In the genomic region with DNA sequence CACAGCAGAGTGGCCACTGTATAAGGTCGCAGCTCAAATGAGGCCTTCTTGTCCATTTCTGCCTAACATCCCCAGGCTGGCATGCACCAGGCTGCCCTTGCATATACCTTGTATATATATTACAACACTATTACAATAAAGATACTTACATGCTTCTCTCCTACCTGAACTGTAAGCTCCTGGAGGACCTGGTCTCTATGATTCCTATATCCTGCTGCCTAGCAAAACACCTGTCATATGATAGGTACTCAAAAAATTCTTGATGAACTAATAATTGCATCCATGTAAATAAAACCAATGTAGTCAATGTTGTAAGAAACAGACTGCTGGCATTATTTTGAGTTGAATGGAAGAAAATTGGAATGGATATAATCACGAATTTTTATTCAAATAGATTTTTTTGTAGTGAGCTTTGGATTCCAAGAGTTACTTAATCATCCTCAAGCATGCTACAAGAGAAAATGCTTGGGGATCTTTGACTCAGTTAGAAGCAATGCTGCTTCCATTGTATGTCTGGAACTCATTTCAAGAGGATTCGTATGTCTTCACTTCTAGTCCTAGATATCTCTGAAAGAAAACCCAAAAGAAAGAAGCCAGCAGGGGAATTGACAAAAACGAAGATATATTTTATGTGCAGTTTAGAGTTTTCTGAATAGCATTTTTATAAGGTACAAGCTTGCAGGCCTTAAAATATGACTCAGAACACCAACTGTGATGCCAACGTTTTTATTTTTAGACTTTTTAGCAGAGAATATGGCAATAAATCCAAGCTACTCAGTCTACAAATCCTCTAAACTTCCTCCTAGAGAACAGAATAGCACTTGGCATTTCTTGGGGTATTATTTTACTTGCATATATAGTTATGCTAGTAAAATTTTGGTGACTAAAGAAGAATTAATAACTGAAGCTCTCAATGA, we compare ENCODE assay signal across 16 cellular contexts. TPM values are rescaled to one million over a fixed set of nuclear protein-coding genes. Genes with fewer than 3 reads are reported as not detected.
DNase-seq lines count a peak whose midpoint lies in the region; ATAC-seq and TF ChIP-seq lines count a peak whose summit lies in the region.
"Had no signal": no experiment of that assay in that cellular context is flagged by ENCODE, and none has a peak within 500 bp of the region (broad histone marks: within the 10 kb centered on the region; RNA-seq: fewer than 3 reads in every experiment).

No MANE protein-coding gene starts in this region.

- H3K4me1 Mint-ChIP-seq in HFFc6 (ENCODE audit: low read depth) (peaks cover 100% of the 10 kb centered on the region), brain (peaks cover 25% of the 10 kb centered on the region), WTC11 (peaks cover 52% of the 10 kb centered on the region)

- H3K79me1 ChIP-seq in mesenchymal stem cell (replicated peaks; ENCODE audit: low read length, poor library complexity, severe bottlenecking) (peaks cover 36% of the 10 kb centered on the region), neuronal stem cell (ENCODE audit: low read depth, low read length) (peaks cover 2% of the 10 kb centered on the region)

- H3K23ac ChIP-seq in mesenchymal stem cell (ENCODE audit: low read length in 2 of 2) (no peak overlapping the region), neuronal stem cell (ENCODE audit: low read depth, low read length, poor library complexity) (no peak overlapping the region)

- WGBS in mesenchymal stem cell = 88% methylated on average over 3 of the region's 5 CpGs
- no CpG with 5 or more reads among the region's 5 CpGs for WGBS in neuronal stem cell (ENCODE audit: extremely low coverage in 2 of 2, insufficient read length in 2 of 2, insufficient replicate concordance in 1 of 2), 2 donors

- intact Hi-C loops in gastrocnemius medialis (cut with DNase I; ENCODE audit: low total_unique reads) = no loop called here

- DNase-seq in AG08396 (ENCODE audit: low spot score) (peak; percentile 36), HFFc6 (peak; percentile 78), mesenchymal stem cell (no peak), neuronal stem cell (ENCODE audit: low spot score) (no peak), gastrocnemius medialis (no peak), WTC11 (ENCODE audit: low spot score) (no peak)
- DNase-seq: activated naive CD4-positive, alpha-beta T cell treated with Interleukin-2 at 50 U/mL for 16 hours; CD4-positive, alpha-beta T cell; immature natural killer cell; NCI-H1105; NCI-H526; stimulated activated naive B cell treated with anti-CD40 and anti-IgM and Interleukin-4, amounts not matched to agents 10 μg/mL and 1 μg/mL and 100 μg/mL, for 72 hours had no signal

- H3K4me2 ChIP-seq in mesenchymal stem cell (ENCODE audit: low read length, poor library complexity, severe bottlenecking) = no peak overlapping the region
- H3K4me2 ChIP-seq in neuronal stem cell (ENCODE audit: insufficient read depth, low read length, poor library complexity, severe bottlenecking) = no peak overlapping the region

- CTCF ChIA-PET in WTC11 (lab: Charles Lee) = no interaction called here

- H2AK5ac ChIP-seq in mesenchymal stem cell (ENCODE audit: low read length, severe bottlenecking) (no peak overlapping the region), neuronal stem cell (ENCODE audit: low read depth, low read length) (no peak overlapping the region)

- H3K9ac ChIP-seq in mesenchymal stem cell (ENCODE audit: low read length) (peak overlapping the region; percentile 14), neuronal stem cell (ENCODE audit: low read depth, low read length, poor library complexity) (no peak overlapping the region)

- H3K4me3 Mint-ChIP-seq in HFFc6 (peak overlapping the region; percentile 58), brain (peak overlapping the region in 1 of 5 experiments; percentile 34), WTC11 (no peak overlapping the region)
- H3K4me3 Mint-ChIP-seq: CD4-positive, alpha-beta T cell; immature natural killer cell; stimulated activated naive B cell treated with anti-CD40 and anti-IgM and Interleukin-4, amounts not matched to agents 10 μg/mL and 1 μg/mL and 100 μg/mL, for 72 hours had no signal

- H4K91ac ChIP-seq in mesenchymal stem cell (ENCODE audit: low read length) (no peak overlapping the region), neuronal stem cell (ENCODE audit: low read depth, low read length, poor library complexity) (no peak overlapping the region)

- H3K36me3 ChIP-seq in mesenchymal stem cell (ENCODE audit: control insufficient read depth in 1 of 2, insufficient read depth in 2 of 2, low read depth in 1 of 2, low read length in 2 of 2) (peaks cover 0 to 11% of the 10 kb centered on the region in 2 experiments), neuronal stem cell (replicated peaks in 1 of 2; ENCODE audit: control insufficient read depth in 2 of 2, insufficient read depth in 2 of 2, low read length in 2 of 2) (peaks cover 0 to 8% of the 10 kb centered on the region in 2 donors), gastrocnemius medialis (no peaks in the 10 kb centered on the region)
- H3K36me3 ChIP-seq: prostate gland had no signal

- H2BK15ac ChIP-seq in mesenchymal stem cell (ENCODE audit: low read depth, poor library complexity, severe bottlenecking) (no peak overlapping the region), neuronal stem cell (ENCODE audit: low read length) (no peak overlapping the region)

- peak overlapping the region in 1 of 2 experiments; percentile 5 for H3K18ac ChIP-seq in mesenchymal stem cell (ENCODE audit: low read depth in 1 of 2, low read length in 2 of 2)
- H3K18ac ChIP-seq in neuronal stem cell (ENCODE audit: low read length) = no peak overlapping the region

- POLR2A ChIA-PET in WTC11 (lab: Charles Lee) = no interaction called here

- H3K27me3 Mint-ChIP-seq in HFFc6 (ENCODE audit: insufficient read depth) (no peaks in the 10 kb centered on the region; the same call in 1 of the 2 replicates), brain (peaks cover 6% of the 10 kb centered on the region), WTC11 (ENCODE audit: low read depth) (no peaks in the 10 kb centered on the region)
- H3K27me3 Mint-ChIP-seq: CD4-positive, alpha-beta T cell; stimulated activated naive B cell treated with anti-CD40 and anti-IgM and Interleukin-4, amounts not matched to agents 10 μg/mL and 1 μg/mL and 100 μg/mL, for 72 hours had no signal

- H3K9me3 ChIP-seq in mesenchymal stem cell (ENCODE audit: control insufficient read depth, low read length) = no peaks in the 10 kb centered on the region
- peaks cover 2 to 11% of the 10 kb centered on the region in 2 donors for H3K9me3 ChIP-seq in neuronal stem cell (replicated peaks in 1 of 2; ENCODE audit: control insufficient read depth in 2 of 2, insufficient read depth in 1 of 2, low read depth in 1 of 2, low read length in 2 of 2)
- no peaks in the 10 kb centered on the region for H3K9me3 ChIP-seq in gastrocnemius medialis
- H3K9me3 ChIP-seq: prostate gland had no signal

- in situ Hi-C loops in gastrocnemius medialis (cut with MboI; ENCODE audit: low sequenced_read_pairs in 4 of 4) = no loop called here

- H3K27ac Mint-ChIP-seq in HFFc6 = peak overlapping the region; percentile 74
- H3K27ac Mint-ChIP-seq in brain = peak overlapping the region in 3 of 5 experiments; percentile 41 to 86 (median 58)
- no peak overlapping the region for H3K27ac Mint-ChIP-seq in WTC11
- H3K27ac Mint-ChIP-seq: CD4-positive, alpha-beta T cell had no signal

- ATAC-seq in gastrocnemius medialis = no peak
- no peak for ATAC-seq in WTC11
- ATAC-seq in GM18511 (IDR thresholded peaks at IDR 0.05; ENCODE audit: unreplicated experiment) = no peak
- ATAC-seq: HepG2; stimulated activated naive B cell treated with anti-CD40 and anti-IgM and Interleukin-4, amounts not matched to agents 10 μg/mL and 1 μg/mL and 100 μg/mL, for 72 hours had no signal

- H3K4me3 ChIP-seq in mesenchymal stem cell (ENCODE audit: insufficient read depth in 1 of 2, low read depth in 1 of 2, low read length in 2 of 2) = peak overlapping the region in 1 of 2 experiments; percentile 21
- H3K4me3 ChIP-seq in neuronal stem cell (ENCODE audit: low read length in 2 of 2) = no peak overlapping the region
- H3K4me3 ChIP-seq in gastrocnemius medialis = no peak overlapping the region
- H3K4me3 ChIP-seq: prostate gland had no signal

- H2BK5ac ChIP-seq in mesenchymal stem cell (ENCODE audit: low read depth, low read length, poor library complexity, severe bottlenecking) (no peak overlapping the region), neuronal stem cell (ENCODE audit: low read length) (no peak overlapping the region)

- H3K9me3 Mint-ChIP-seq in HFFc6 = no peaks in the 10 kb centered on the region
- H3K9me3 Mint-ChIP-seq in brain = peaks cover 0 to 5% (median 0%) of the 10 kb centered on the region in 5 experiments
- H3K9me3 Mint-ChIP-seq in WTC11 = peaks cover 8% of the 10 kb centered on the region
- H3K9me3 Mint-ChIP-seq: CD4-positive, alpha-beta T cell; immature natural killer cell; stimulated activated naive B cell treated with anti-CD40 and anti-IgM and Interleukin-4, amounts not matched to agents 10 μg/mL and 1 μg/mL and 100 μg/mL, for 72 hours had no signal

- H3K36me3 Mint-ChIP-seq in HFFc6 (ENCODE audit: low read depth) (peaks cover 32% of the 10 kb centered on the region), brain (peaks cover 6% of the 10 kb centered on the region), WTC11 (peaks cover 7% of the 10 kb centered on the region)

- H3K4me1 ChIP-seq in mesenchymal stem cell (ENCODE audit: control insufficient read depth, insufficient read depth, low read depth, low read length) = peaks cover 5% of the 10 kb centered on the region
- H3K4me1 ChIP-seq in neuronal stem cell (ENCODE audit: control insufficient read depth in 2 of 2, insufficient read depth in 1 of 2, low read depth in 1 of 2, low read length in 2 of 2) = peaks cover 2 to 10% of the 10 kb centered on the region in 2 donors
- H3K4me1 ChIP-seq in gastrocnemius medialis = peaks cover 18 to 22% of the 10 kb centered on the region in 2 donors
- H3K4me1 ChIP-seq: prostate gland had no signal

- no peak overlapping the region for H3K14ac ChIP-seq in mesenchymal stem cell (ENCODE audit: low read length in 2 of 2)
- no peak overlapping the region for H3K14ac ChIP-seq in neuronal stem cell (ENCODE audit: low read length)

- no peak for TF ChIP-seq POLR2A in gastrocnemius medialis (IDR thresholded peaks at IDR 0.05)

- no peak for TF ChIP-seq CTCF in HFFc6 (IDR thresholded peaks at IDR 0.05)
- TF ChIP-seq CTCF in brain (conservative IDR thresholded peaks at IDR 0.05) = no peak
- TF ChIP-seq CTCF in gastrocnemius medialis (IDR thresholded peaks at IDR 0.05 in 4 of 5, conservative IDR thresholded peaks at IDR 0.05 in 1 of 5) = no peak
- no peak for TF ChIP-seq CTCF in WTC11 (IDR thresholded peaks at IDR 0.05)

- H2BK120ac ChIP-seq in mesenchymal stem cell (ENCODE audit: low read depth, low read length) (no peak overlapping the region), neuronal stem cell (ENCODE audit: low read depth, low read length) (no peak overlapping the region)

- no peak overlapping the region for H2BK12ac ChIP-seq in mesenchymal stem cell (ENCODE audit: low read length in 2 of 2)
- H2BK12ac ChIP-seq in neuronal stem cell (ENCODE audit: low read length) = no peak overlapping the region

- H4K8ac ChIP-seq in mesenchymal stem cell (ENCODE audit: low read length) (no peak overlapping the region), neuronal stem cell (ENCODE audit: low read depth, low read length) (no peak overlapping the region)

- H2AFZ ChIP-seq in mesenchymal stem cell (ENCODE audit: low read depth, low read length) = no peak overlapping the region
- H2AFZ ChIP-seq in neuronal stem cell (ENCODE audit: low read length) = no peak overlapping the region

- H3K27ac ChIP-seq in mesenchymal stem cell (ENCODE audit: low read length, poor library complexity, severe bottlenecking) (no peak overlapping the region), neuronal stem cell (replicated peaks; ENCODE audit: low read length) (no peak overlapping the region), gastrocnemius medialis (no peak overlapping the region)
- H3K27ac ChIP-seq: prostate gland had no signal

- H3K27me3 ChIP-seq in mesenchymal stem cell (ENCODE audit: control insufficient read depth in 1 of 2, insufficient read depth in 1 of 2, low read length in 2 of 2) = no peaks in the 10 kb centered on the region
- H3K27me3 ChIP-seq in neuronal stem cell (ENCODE audit: control insufficient read depth in 3 of 3, insufficient read depth in 3 of 3, low read depth in 1 of 3, low read length in 3 of 3) = no peaks in the 10 kb centered on the region
- no peaks in the 10 kb centered on the region for H3K27me3 ChIP-seq in gastrocnemius medialis

- H3K4ac ChIP-seq in mesenchymal stem cell (ENCODE audit: low read depth in 1 of 2, low read length in 2 of 2) = no peak overlapping the region
- no peak overlapping the region for H3K4ac ChIP-seq in neuronal stem cell (ENCODE audit: low read length)

RNA-seq across cellular contexts. Expression of a gene that starts 53.1 kb away (rescaled TPM):
- 10 to 100 TPM; 49.7 to 68.8 (median 63.2) TPM for total RNA-seq in HFFc6 (2021; fragmentation: NEBNext Ultra II Directional; extraction: Animal tissue kit (Norgen Biotek cat#: 25700))
- polyA plus RNA-seq in brain (ENCODE audit: insufficient read depth, low read depth, low replicate concordance) = 11.7 TPM
- polyA plus RNA-seq in mesenchymal stem cell (2013, experiment 1 of 2) = 7.8 TPM
- polyA plus RNA-seq in mesenchymal stem cell (2013, experiment 2 of 2) = 7.5 TPM
- 3.2 TPM for polyA plus RNA-seq in neuronal stem cell (2013, experiment 1 of 2)
- 2.9 TPM for polyA plus RNA-seq in neuronal stem cell (2013, experiment 2 of 2)
- 1 to 10 TPM; 3.1 to 7.0 (median 5.3) TPM for total RNA-seq in gastrocnemius medialis
- total RNA-seq in WTC11 (2021) = 16.0 to 20.2 TPM (median 17.1 TPM) in 3 replicates

Comparison
In these comparisons a context has a peak if more than half of its experiments do, and no peak if none do; other contexts are left out.
1. DNase-seq: peak in AG08396 (single experiment) and HFFc6 (single experiment); none in mesenchymal stem cell (single experiment), neuronal stem cell (single experiment), gastrocnemius medialis (0 of 2) and WTC11 (single experiment).